Comparison of ENCODE assay signal across 11 cellular contexts in the genomic region with DNA sequence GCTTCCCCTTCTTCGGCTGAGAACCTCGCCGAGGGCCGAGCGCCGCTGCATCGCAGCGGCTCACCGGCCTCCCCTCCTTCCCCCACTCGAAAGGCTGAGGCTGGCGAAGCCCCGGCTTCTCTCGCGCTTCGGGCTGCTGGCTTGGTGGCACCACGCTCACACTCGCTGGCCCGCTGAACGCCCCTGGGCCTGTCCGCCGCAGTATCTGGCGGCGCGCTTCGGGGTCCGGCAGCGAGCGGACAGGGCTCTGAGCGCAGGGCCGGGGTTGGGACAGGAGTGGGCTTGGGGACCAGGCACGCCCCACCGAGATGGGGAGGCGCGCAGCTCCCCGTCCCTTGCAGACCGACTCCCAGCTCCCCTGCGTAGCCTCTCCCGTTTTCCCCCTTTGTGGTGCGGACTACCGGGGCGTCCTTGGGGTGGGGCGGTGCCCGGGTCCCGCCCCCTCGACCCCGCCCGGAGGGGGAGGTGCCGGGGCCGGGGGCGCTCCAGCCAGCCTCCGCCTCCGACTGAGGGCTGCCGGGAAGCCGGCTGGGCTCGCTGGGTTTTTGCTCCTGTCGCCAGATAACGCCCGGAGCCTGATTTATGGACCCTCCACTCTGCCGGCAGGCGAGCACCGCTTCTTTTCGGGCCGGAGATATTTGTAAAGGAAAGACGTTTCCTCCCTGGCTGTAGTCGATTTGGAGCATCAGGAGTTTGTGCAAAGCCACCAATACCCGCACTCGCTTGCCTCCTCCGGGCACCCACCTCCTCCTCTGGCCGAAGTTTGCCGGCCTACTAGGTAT. TPM values are rescaled to one million over a fixed set of nuclear protein-coding genes. Genes with fewer than 3 reads are reported as not detected.
DNase-seq lines count a peak whose midpoint lies in the region; ATAC-seq lines count a peak whose summit lies in the region.
"Had no signal": no experiment of that assay in that cellular context is flagged by ENCODE, and none has a peak within 500 bp of the region (broad histone marks: within the 10 kb centered on the region; RNA-seq: fewer than 3 reads in every experiment).

No MANE protein-coding gene starts in this region.

- H3K4me3 ChIP-seq in iPS-15b (ENCODE audit: low read depth, low read length) (peak overlapping the region; percentile 50), skin epidermis (peak overlapping the region; percentile 4 to 29 (median 20))

- H3K9me3 Mint-ChIP-seq in activated T-helper 17 cell treated with anti-CD3 and anti-CD28 coated beads, Interleukin-2, amount 50 U/mL, for 72 hours: no peaks in the 10 kb centered on the region

- H3K4me1 Mint-ChIP-seq in activated T-helper 17 cell treated with anti-CD3 and anti-CD28 coated beads, Interleukin-2, amount 50 U/mL, for 72 hours: no peaks in the 10 kb centered on the region

- ATAC-seq in activated T-helper 17 cell treated with anti-CD3 and anti-CD28 coated beads, Interleukin-2, amount 50 U/mL, for 72 hours (replicated peaks): no peak

- H3K27ac Mint-ChIP-seq in activated T-helper 17 cell treated with anti-CD3 and anti-CD28 coated beads, Interleukin-2, amount 50 U/mL, for 72 hours: no peak overlapping the region

- H3K4me3 Mint-ChIP-seq in activated T-helper 17 cell treated with anti-CD3 and anti-CD28 coated beads, Interleukin-2, amount 50 U/mL, for 72 hours: peak overlapping the region; percentile 33

- H3K27me3 Mint-ChIP-seq in activated T-helper 17 cell treated with anti-CD3 and anti-CD28 coated beads, Interleukin-2, amount 50 U/mL, for 72 hours: peaks cover 41% of the 10 kb centered on the region

- no peaks in the 10 kb centered on the region for H3K9me3 ChIP-seq in iPS-15b (ENCODE audit: control insufficient read depth, insufficient read depth, low read length)

- H3K4me1 ChIP-seq in iPS-15b (ENCODE audit: control insufficient read depth, insufficient read depth, low read length): peaks cover 5% of the 10 kb centered on the region

- peaks cover 82% of the 10 kb centered on the region for H3K27me3 ChIP-seq in iPS-15b (ENCODE audit: control insufficient read depth, insufficient read depth, low read length)

- no peak overlapping the region for H3K27ac ChIP-seq in skin epidermis
- H3K27ac ChIP-seq: 22Rv1 had no signal

- no peaks in the 10 kb centered on the region for H3K36me3 Mint-ChIP-seq in activated T-helper 17 cell treated with anti-CD3 and anti-CD28 coated beads, Interleukin-2, amount 50 U/mL, for 72 hours (ENCODE audit: low read depth)

- DNase-seq in NCI-H1092 (lab: John Stamatoyannopoulos, UW) (peak; percentile 7), NCI-H1092 treated with DMSO at 0.1 percent for 48 hours (lab: John Stamatoyannopoulos, UW) (no peak), RKO (ENCODE audit: low spot score) (no peak), occipital lobe (lab: John Stamatoyannopoulos, UW) (no peak), NCI-H2171 (lab: John Stamatoyannopoulos, UW) (no peak)
- DNase-seq: activated naive CD4-positive, alpha-beta T cell treated with Interleukin-2 at 50 U/mL for 16 hours; SIG-M5 had no signal

- no peaks in the 10 kb centered on the region for H3K36me3 ChIP-seq in iPS-15b (ENCODE audit: control insufficient read depth, insufficient read depth, low read length)

- H3K9ac ChIP-seq in iPS-15b (ENCODE audit: low read depth, low read length): no peak overlapping the region

RNA-seq across cellular contexts. Expression of gene GBX2, which starts 3.8 kb away (rescaled TPM):
- total RNA-seq in activated T-helper 17 cell treated with anti-CD3 and anti-CD28 coated beads, Interleukin-2, amount 50 U/mL, for 72 hours: not detected
- not detected for total RNA-seq in occipital lobe
